In genomic region chr2:177552414-177553175, GRCh38 we compare ENCODE assay signal across 8 cellular contexts.
DNase-seq lines count a peak whose midpoint lies in the region; ATAC-seq lines count a peak whose summit lies in the region.

No MANE protein-coding gene starts in this region.

- peak overlapping the region; percentile 86 to 99 (median 94) for H3K9ac ChIP-seq in BLaER1 treated with 17β-estradiol and CSF1 and Interleukin-3, amounts not matched to agents 10 nM and 100 nM

- H3K4me2 ChIP-seq in BLaER1 treated with 17β-estradiol and CSF1 and Interleukin-3, amounts not matched to agents 10 nM and 100 nM: peak overlapping the region; percentile 70 to 86 (median 83)

- DNase-seq in NCI-H526 (lab: John Stamatoyannopoulos, UW) (peak; percentile 91 to 95), dedifferentiated amniotic fluid mesenchymal stem cell (ENCODE audit: extremely low spot score) (peak; percentile 83), left lobe of liver (ENCODE audit: low spot score) (peak; percentile 89)
- peak; percentile 88 for DNase-seq in activated CD4-positive, alpha-beta T cell treated with anti-CD3 and anti-CD28 coated beads, Interleukin-2, amount 50 U/mL, for 1 hour
- peak; percentile 89 for DNase-seq in stimulated activated CD4-positive, alpha-beta T cell treated with anti-CD3 and anti-CD28 coated beads, Interleukin-1b, Interleukin-23, amount 100 ng/mL, for 48 hours

- peak overlapping the region; percentile 70 to 85 (median 80) for H3K4me3 ChIP-seq in BLaER1 treated with 17β-estradiol and CSF1 and Interleukin-3, amounts not matched to agents 10 nM and 100 nM

- H4K20me1 ChIP-seq in BLaER1 treated with 17β-estradiol and CSF1 and Interleukin-3, amounts not matched to agents 10 nM and 100 nM: no peaks in the 10 kb centered on the region

- H3K27me3 ChIP-seq in BLaER1 treated with 17β-estradiol and CSF1 and Interleukin-3, amounts not matched to agents 10 nM and 100 nM: no peaks in the 10 kb centered on the region

- H3K9me3 ChIP-seq in BLaER1 treated with 17β-estradiol and CSF1 and Interleukin-3, amounts not matched to agents 10 nM and 100 nM (replicated peaks in 1 of 11): peaks cover 1 to 10% (median 7%) of the 10 kb centered on the region in 11 experiments; a peak in 16 of 22 replicates

- no peaks in the 10 kb centered on the region for H3K36me3 ChIP-seq in BLaER1 treated with 17β-estradiol and CSF1 and Interleukin-3, amounts not matched to agents 10 nM and 100 nM

- peak; percentile 94 for ATAC-seq in GM19351 (IDR thresholded peaks at IDR 0.05; ENCODE audit: unreplicated experiment)
- ATAC-seq in HG03469 (IDR thresholded peaks at IDR 0.05; ENCODE audit: unreplicated experiment): peak; percentile 85
- ATAC-seq in left lobe of liver: peak; percentile 97

- H3K27ac ChIP-seq in BLaER1 treated with 17β-estradiol and CSF1 and Interleukin-3, amounts not matched to agents 10 nM and 100 nM: peak overlapping the region; percentile 90 to 100 (median 97)

- peaks cover 5 to 28% (median 15%) of the 10 kb centered on the region in 10 experiments; a peak in 18 of 20 replicates for H3K4me1 ChIP-seq in BLaER1 treated with 17β-estradiol and CSF1 and Interleukin-3, amounts not matched to agents 10 nM and 100 nM

Comparison
In these comparisons a context has a peak if more than half of its experiments do, and no peak if none do; other contexts are left out.
1. Peak in every context shown above with its lines: DNase-seq, ATAC-seq, H3K4me3 ChIP-seq and H3K27ac ChIP-seq.